Comparison of ENCODE assay signal across 9 cellular contexts in the genomic region with DNA sequence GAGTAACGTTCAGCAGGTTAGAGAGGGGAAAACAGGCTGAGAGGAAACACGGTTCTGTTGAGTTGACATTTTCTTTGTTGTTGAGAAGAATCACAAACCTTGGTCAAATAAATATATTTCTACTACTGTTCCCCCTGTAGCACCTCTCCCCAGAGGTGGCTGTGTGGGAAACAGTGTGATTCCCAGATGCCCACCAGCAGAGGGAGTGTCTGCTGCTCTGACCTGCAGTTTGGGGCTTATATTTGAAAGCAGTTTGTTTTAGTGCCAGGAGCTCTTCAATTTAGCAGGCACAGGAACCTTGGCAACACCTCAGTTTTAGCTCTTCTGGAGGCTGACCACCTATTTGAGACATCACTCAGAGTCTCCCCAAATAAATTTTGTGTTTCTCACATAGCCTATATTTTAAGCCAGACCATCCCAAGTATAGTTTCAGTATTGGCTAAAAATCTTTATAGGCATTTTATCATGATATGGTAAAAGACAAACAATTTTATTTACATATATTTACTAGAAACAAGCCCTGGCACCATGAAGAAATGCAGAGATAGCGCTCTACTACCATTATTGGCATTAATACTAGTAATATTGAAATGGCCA.
DNase-seq lines count a peak whose midpoint lies in the region; ATAC-seq and TF ChIP-seq lines count a peak whose summit lies in the region.
"Had no signal": no experiment of that assay in that cellular context is flagged by ENCODE, and none has a peak within 500 bp of the region (broad histone marks: within the 10 kb centered on the region; RNA-seq: fewer than 3 reads in every experiment).

No MANE protein-coding gene starts in this region.

- H3F3A ChIP-seq in OCI-LY1 (ENCODE audit: insufficient read depth, low read length) = no peaks in the 10 kb centered on the region

- no peak overlapping the region for H3K27ac ChIP-seq in left ventricle myocardium inferior (replicated peaks)
- H3K27ac ChIP-seq in OCI-LY1 (ENCODE audit: low read depth, low read length, poor library complexity, severe bottlenecking) = no peak overlapping the region

- H3K4me1 ChIP-seq in left ventricle myocardium inferior = no peaks in the 10 kb centered on the region
- no peaks in the 10 kb centered on the region for H3K4me1 ChIP-seq in OCI-LY1 (ENCODE audit: insufficient read depth, low read length, severe bottlenecking)

- H3K36me3 Mint-ChIP-seq in type B pancreatic cell = peaks cover 30% of the 10 kb centered on the region
- H3K36me3 Mint-ChIP-seq in activated CD4-positive, alpha-beta memory T cell treated with anti-CD3 and anti-CD28 coated beads, Interleukin-2, amount 10 ng/mL, durations not matched to agents 7 days and 5 days (ENCODE audit: low read depth) = peaks cover 42% of the 10 kb centered on the region

- intact Hi-C loops in left ventricle myocardium inferior (cut with micrococcal nuclease) = no loop called here
- intact Hi-C loops in cardiac septum (cut with DNase I) = no loop called here

- H3K9me3 ChIP-seq in left ventricle myocardium inferior (replicated peaks) = no peaks in the 10 kb centered on the region
- H3K9me3 ChIP-seq in OCI-LY1 (ENCODE audit: low read length) = no peaks in the 10 kb centered on the region

- TF ChIP-seq CTCF in left ventricle myocardium inferior (IDR thresholded peaks at IDR 0.05; ENCODE audit: borderline replicate concordance) (peak; percentile 60), OCI-LY1 (IDR thresholded peaks at IDR 0.05; ENCODE audit: low read length) (peak; percentile 51; the same call in 1 of the 2 replicates), type B pancreatic cell (conservative IDR thresholded peaks at IDR 0.05) (peak; percentile 71)

- TF ChIP-seq POLR2A in erythroblast (IDR thresholded peaks at IDR 0.05; ENCODE audit: low read length) = no peak

- H3K9ac ChIP-seq in OCI-LY1 (ENCODE audit: low read length) = no peak overlapping the region

- H3K9me2 ChIP-seq in OCI-LY1 (ENCODE audit: low read depth, low read length) = no peaks in the 10 kb centered on the region; the same call in 1 of the 2 replicates

- H3K4me2 ChIP-seq in OCI-LY1 (ENCODE audit: low read length) = no peak overlapping the region

- no peaks in the 10 kb centered on the region for H3K4me1 Mint-ChIP-seq in type B pancreatic cell (ENCODE audit: unreplicated experiment)
- H3K4me1 Mint-ChIP-seq in activated CD4-positive, alpha-beta memory T cell treated with anti-CD3 and anti-CD28 coated beads, Interleukin-2, amount 10 ng/mL, durations not matched to agents 7 days and 5 days = peaks cover 20% of the 10 kb centered on the region

- no peaks in the 10 kb centered on the region for H3K79me2 ChIP-seq in OCI-LY1 (ENCODE audit: insufficient read depth, low read length)

- H2AFZ ChIP-seq in OCI-LY1 (ENCODE audit: low read length) = no peak overlapping the region

- POLR2A ChIA-PET in activated CD4-positive, alpha-beta memory T cell treated with anti-CD3 and anti-CD28 coated beads, Interleukin-2, amount 10 ng/mL, durations not matched to agents 7 days and 5 days (lab: Charles Lee) = interaction anchor here (0.8 kb wide), 1 partner anchor 8 kb away, joined by 4 read pairs; no protein-coding TSS in a partner anchor

- ATAC-seq in GM21529 (IDR thresholded peaks at IDR 0.05; ENCODE audit: unreplicated experiment) = no peak

- H4K20me1 ChIP-seq in OCI-LY1 (ENCODE audit: insufficient read depth, low read length) = no peaks in the 10 kb centered on the region

- H3K36me3 ChIP-seq in left ventricle myocardium inferior = peaks cover 66% of the 10 kb centered on the region
- H3K36me3 ChIP-seq in OCI-LY1 (ENCODE audit: insufficient read depth, low read length) = peaks cover 44% of the 10 kb centered on the region

- no peak overlapping the region for H3K4me3 ChIP-seq in left ventricle myocardium inferior
- H3K4me3 ChIP-seq in OCI-LY1 (ENCODE audit: low read depth, low read length, poor library complexity, severe bottlenecking) = no peak overlapping the region

- no peaks in the 10 kb centered on the region for H3K9me3 Mint-ChIP-seq in type B pancreatic cell
- no peaks in the 10 kb centered on the region for H3K9me3 Mint-ChIP-seq in activated CD4-positive, alpha-beta memory T cell treated with anti-CD3 and anti-CD28 coated beads, Interleukin-2, amount 10 ng/mL, durations not matched to agents 7 days and 5 days
- H3K9me3 Mint-ChIP-seq: activated CD4-positive, alpha-beta memory T cell treated with anti-CD3 and anti-CD28 coated beads for 36 hours had no signal

- no peak overlapping the region for H3K27ac Mint-ChIP-seq in type B pancreatic cell
- no peak overlapping the region for H3K27ac Mint-ChIP-seq in activated CD4-positive, alpha-beta memory T cell treated with anti-CD3 and anti-CD28 coated beads, Interleukin-2, amount 10 ng/mL, durations not matched to agents 7 days and 5 days
- H3K27ac Mint-ChIP-seq: activated CD4-positive, alpha-beta memory T cell treated with anti-CD3 and anti-CD28 coated beads for 36 hours had no signal

- no peaks in the 10 kb centered on the region for H3K27me3 Mint-ChIP-seq in type B pancreatic cell
- H3K27me3 Mint-ChIP-seq in activated CD4-positive, alpha-beta memory T cell treated with anti-CD3 and anti-CD28 coated beads, Interleukin-2, amount 10 ng/mL, durations not matched to agents 7 days and 5 days = no peaks in the 10 kb centered on the region
- H3K27me3 Mint-ChIP-seq: activated CD4-positive, alpha-beta memory T cell treated with anti-CD3 and anti-CD28 coated beads for 36 hours had no signal

- H3K27me3 ChIP-seq in left ventricle myocardium inferior (ENCODE audit: low read depth) (no peaks in the 10 kb centered on the region), OCI-LY1 (ENCODE audit: insufficient read depth, low read length) (no peaks in the 10 kb centered on the region)

- H3K4me3 Mint-ChIP-seq in type B pancreatic cell = no peak overlapping the region
- no peak overlapping the region for H3K4me3 Mint-ChIP-seq in activated CD4-positive, alpha-beta memory T cell treated with anti-CD3 and anti-CD28 coated beads, Interleukin-2, amount 10 ng/mL, durations not matched to agents 7 days and 5 days
- H3K4me3 Mint-ChIP-seq: activated CD4-positive, alpha-beta memory T cell treated with anti-CD3 and anti-CD28 coated beads for 36 hours had no signal

- DNase-seq in left ventricle myocardium inferior = no peak
- DNase-seq in cardiac septum (ENCODE audit: low spot score) = no peak
- peak; percentile 25 to 27 for DNase-seq in erythroblast (lab: John Stamatoyannopoulos, UW)
- no peak for DNase-seq in type B pancreatic cell (ENCODE audit: extremely low spot score, unreplicated experiment)
- DNase-seq in activated CD4-positive, alpha-beta memory T cell treated with anti-CD3 and anti-CD28 coated beads, Interleukin-2, amount 10 ng/mL, durations not matched to agents 7 days and 5 days = no peak
- no peak for DNase-seq in mesenteric fat pad (ENCODE audit: low spot score)
- DNase-seq: activated CD4-positive, alpha-beta memory T cell treated with anti-CD3 and anti-CD28 coated beads for 36 hours had no signal

- CTCF ChIA-PET in activated CD4-positive, alpha-beta memory T cell treated with anti-CD3 and anti-CD28 coated beads, Interleukin-2, amount 10 ng/mL, durations not matched to agents 7 days and 5 days (lab: Charles Lee) = interaction anchor here (1.2 kb wide), 3 partner anchors 13 to 83 kb away, joined by 3 to 4 read pairs (median 3); no protein-coding TSS in a partner anchor

Comparison
In these comparisons a context has a peak if more than half of its experiments do, and no peak if none do; other contexts are left out.
1. DNase-seq: peak in erythroblast (2 of 2); none in left ventricle myocardium inferior (single experiment), cardiac septum (single experiment), type B pancreatic cell (single experiment), activated CD4-positive, alpha-beta memory T cell treated with anti-CD3 and anti-CD28 coated beads, Interleukin-2, amount 10 ng/mL, durations not matched to agents 7 days and 5 days (single experiment) and mesenteric fat pad (single experiment).
2. Peak in every context shown above with its lines, with median percentiles within 50 percentile points of each other: CTCF ChIP-seq.